Comparison of ENCODE assay signal across 8 cellular contexts in genomic region chr11:72573380-72573949, GRCh38.
DNase-seq lines count a peak whose midpoint lies in the region; ATAC-seq and TF ChIP-seq lines count a peak whose summit lies in the region.

No MANE protein-coding gene starts in this region.

- no peaks in the 10 kb centered on the region for H3K9me3 ChIP-seq in body of pancreas

- ATAC-seq in body of pancreas (peak; percentile 60), left lobe of liver (peak; percentile 91), HG03432 (IDR thresholded peaks at IDR 0.05; ENCODE audit: unreplicated experiment) (no peak), GM19351 (IDR thresholded peaks at IDR 0.05; ENCODE audit: unreplicated experiment) (no peak)

- no peaks in the 10 kb centered on the region for H3K27me3 ChIP-seq in body of pancreas

- TF ChIP-seq CTCF in body of pancreas (IDR thresholded peaks at IDR 0.05) = peak; percentile 35 to 77 (median 57)

- H3K36me3 ChIP-seq in body of pancreas (replicated peaks in 1 of 2; ENCODE audit: insufficient read depth in 1 of 2, low read depth in 2 of 2) = no peaks in the 10 kb centered on the region

- DNase-seq in 8988T (peak; percentile 77), EL (peak; percentile 43), NCI-H510A (lab: John Stamatoyannopoulos, UW) (peak; percentile 43), body of pancreas (peak in 3 of 4 donors; percentile 26 to 53 (median 28)), left lobe of liver (ENCODE audit: low spot score) (no peak), NCI-H226 (no peak)

- no peak overlapping the region for H3K27ac ChIP-seq in body of pancreas

- no peaks in the 10 kb centered on the region for H3K4me1 ChIP-seq in body of pancreas

- H3K4me3 ChIP-seq in body of pancreas = no peak overlapping the region

- no peak for TF ChIP-seq POLR2A in body of pancreas (IDR thresholded peaks at IDR 0.05)

- intact Hi-C loops in body of pancreas (cut with DNase I) = loop anchor here (10.0 kb wide), 1 partner anchor 99 kb away; no protein-coding TSS in a partner anchor

- WGBS in body of pancreas, 2 donors = 13 to 17% methylated on average over 7 to 8 of the region's 8 CpGs

Comparison
In these comparisons a context has a peak if more than half of its experiments do, and no peak if none do; other contexts are left out.
1. DNase-seq: peak in 8988T (single experiment), EL (single experiment), NCI-H510A (single experiment) and body of pancreas (3 of 4); none in left lobe of liver (single experiment) and NCI-H226 (single experiment).
2. ATAC-seq: peak in body of pancreas (single experiment) and left lobe of liver (single experiment); none in HG03432 (single experiment) and GM19351 (single experiment).